Comparison of ENCODE assay signal across 22 cellular contexts in genomic region chr7:156592124-156592884, GRCh38. TPM values are rescaled to one million over a fixed set of nuclear protein-coding genes. Genes with fewer than 3 reads are reported as not detected.
DNase-seq lines count a peak whose midpoint lies in the region; ATAC-seq, FAIRE-seq and TF ChIP-seq lines count a peak whose summit lies in the region.
"Had no signal": no experiment of that assay in that cellular context is flagged by ENCODE, and none has a peak within 500 bp of the region (broad histone marks: within the 10 kb centered on the region; RNA-seq: fewer than 3 reads in every experiment).

No MANE protein-coding gene starts in this region.

- no TSS peak for BruUV-seq in HepG2 (replicated peaks; lab: Mats Ljungman, UMichigan)

- H3K27ac ChIP-seq in HepG2 (ENCODE audit: extremely low read length, insufficient read depth, low read length) (no peak overlapping the region), right lobe of liver (no peak overlapping the region), HEK293 (ENCODE audit: extremely low read depth, low read depth, low read length) (no peak overlapping the region), tibial artery (no peak overlapping the region)
- H3K27ac ChIP-seq: 22Rv1; A549; BLaER1 treated with 17β-estradiol and CSF1 and Interleukin-3, amounts not matched to agents 10 nM and 100 nM; C4-2B had no signal

- no peak for TF ChIP-seq RAD21 in HepG2 (CRISPR knock-in tag; IDR thresholded peaks at IDR 0.05)

- H3K9ac ChIP-seq in HepG2 (ENCODE audit: insufficient read depth, low read depth, low read length), result no peak overlapping the region
- H3K9ac ChIP-seq: BLaER1 treated with 17β-estradiol and CSF1 and Interleukin-3, amounts not matched to agents 10 nM and 100 nM had no signal

- peaks cover 5% of the 10 kb centered on the region for H3K9me3 Mint-ChIP-seq in activated CD4-positive, alpha-beta memory T cell treated with anti-CD3 and anti-CD28 coated beads, Interleukin-2, amount 10 ng/mL, durations not matched to agents 7 days and 5 days

- H3K9me3 ChIP-seq in HepG2 (ENCODE audit: low read length) (peaks cover 20% of the 10 kb centered on the region), right lobe of liver (no peaks in the 10 kb centered on the region), HEK293 (ENCODE audit: control insufficient read depth, insufficient read depth, low read depth, low read length) (no peaks in the 10 kb centered on the region), mucosa of descending colon (peaks cover 6% of the 10 kb centered on the region), tibial artery (peaks cover 0 to 15% (median 5%) of the 10 kb centered on the region in 3 donors)
- H3K9me3 ChIP-seq: A549 had no signal

- WGBS in HepG2 (ENCODE audit: low lambda C conversion rate), result 94% methylated on average over 4 of the region's 4 CpGs
- WGBS in right lobe of liver (ENCODE audit: insufficient coverage, low coverage, low lambda C conversion rate, missing lambda C conversion rate), result 94% methylated on average over 4 of the region's 4 CpGs

- no peaks in the 10 kb centered on the region for H3K79me2 ChIP-seq in HepG2 (ENCODE audit: insufficient read depth, low read length)

- H4K20me1 ChIP-seq in HepG2 (ENCODE audit: insufficient read depth, low read length), result no peaks in the 10 kb centered on the region
- H4K20me1 ChIP-seq: BLaER1 treated with 17β-estradiol and CSF1 and Interleukin-3, amounts not matched to agents 10 nM and 100 nM had no signal

- H3K4me1 ChIP-seq in HepG2 (ENCODE audit: insufficient read depth, low read length), result peaks cover 28% of the 10 kb centered on the region
- H3K4me1 ChIP-seq in right lobe of liver, result peaks cover 0 to 5% (median 0%) of the 10 kb centered on the region in 4 donors
- H3K4me1 ChIP-seq in HEK293 (ENCODE audit: control insufficient read depth, insufficient read depth, low read length), result no peaks in the 10 kb centered on the region
- H3K4me1 ChIP-seq in mucosa of descending colon (ENCODE audit: low read depth), result no peaks in the 10 kb centered on the region
- H3K4me1 ChIP-seq in tibial artery, result no peaks in the 10 kb centered on the region
- H3K4me1 ChIP-seq: A549; BLaER1 treated with 17β-estradiol and CSF1 and Interleukin-3, amounts not matched to agents 10 nM and 100 nM had no signal

- POLR2A ChIA-PET in HepG2 (lab: Yijun Ruan, JAX), result interaction anchor here (1.0 kb wide), 1 partner anchor 23 kb away, joined by 3 read pairs; no protein-coding TSS in a partner anchor
- POLR2A ChIA-PET in HEK293 (lab: Yijun Ruan, JAX), result no interaction called here
- POLR2A ChIA-PET in activated CD4-positive, alpha-beta memory T cell treated with anti-CD3 and anti-CD28 coated beads, Interleukin-2, amount 10 ng/mL, durations not matched to agents 7 days and 5 days (lab: Charles Lee), result no interaction called here

- H3K4me3 ChIP-seq in HepG2 (replicated peaks in 1 of 3; ENCODE audit: insufficient read depth in 1 of 3, low read depth in 2 of 3, low read length in 3 of 3) (no peak overlapping the region), right lobe of liver (no peak overlapping the region), HEK293 (ENCODE audit: low read depth, low read length) (no peak overlapping the region), mucosa of descending colon (no peak overlapping the region), tibial artery (no peak overlapping the region)
- H3K4me3 ChIP-seq: A549; BLaER1 treated with 17β-estradiol and CSF1 and Interleukin-3, amounts not matched to agents 10 nM and 100 nM had no signal

- no peaks in the 10 kb centered on the region for H3K36me3 Mint-ChIP-seq in activated CD4-positive, alpha-beta memory T cell treated with anti-CD3 and anti-CD28 coated beads, Interleukin-2, amount 10 ng/mL, durations not matched to agents 7 days and 5 days (ENCODE audit: low read depth)
- H3K36me3 Mint-ChIP-seq: CD8-positive, alpha-beta T cell had no signal

- no peaks in the 10 kb centered on the region for H3K4me1 Mint-ChIP-seq in activated CD4-positive, alpha-beta memory T cell treated with anti-CD3 and anti-CD28 coated beads, Interleukin-2, amount 10 ng/mL, durations not matched to agents 7 days and 5 days
- H3K4me1 Mint-ChIP-seq: B cell had no signal

- H3K4me2 ChIP-seq in HepG2 (ENCODE audit: low read depth, low read length), result no peak overlapping the region
- H3K4me2 ChIP-seq: A549; BLaER1 treated with 17β-estradiol and CSF1 and Interleukin-3, amounts not matched to agents 10 nM and 100 nM had no signal

- DNase-seq in HepG2 (ENCODE audit: low spot score) (no peak), right lobe of liver (no peak), mucosa of descending colon (no peak), tibial artery (no peak)
- no peak for DNase-seq in activated CD4-positive, alpha-beta memory T cell treated with anti-CD3 and anti-CD28 coated beads, Interleukin-2, amount 10 ng/mL, durations not matched to agents 7 days and 5 days
- DNase-seq: AML-193; Calu3; CD4-positive, alpha-beta T cell; CD8-positive, alpha-beta T cell; DMS79 treated with DMSO at 0.1 percent for 48 hours; GF-D8 had no signal

- H3K36me3 ChIP-seq in HepG2 (replicated peaks in 1 of 2; ENCODE audit: control insufficient read depth in 1 of 2, insufficient read depth in 2 of 2, low read length in 2 of 2) (no peaks in the 10 kb centered on the region), right lobe of liver (no peaks in the 10 kb centered on the region), HEK293 (ENCODE audit: control insufficient read depth in 2 of 2, insufficient read depth in 1 of 2, low read length in 2 of 2) (no peaks in the 10 kb centered on the region), mucosa of descending colon (ENCODE audit: low read depth) (no peaks in the 10 kb centered on the region), tibial artery (peaks cover 0 to 3% (median 0%) of the 10 kb centered on the region in 3 donors)
- H3K36me3 ChIP-seq: BLaER1 treated with 17β-estradiol and CSF1 and Interleukin-3, amounts not matched to agents 10 nM and 100 nM had no signal

- H3K27me3 Mint-ChIP-seq in activated CD4-positive, alpha-beta memory T cell treated with anti-CD3 and anti-CD28 coated beads, Interleukin-2, amount 10 ng/mL, durations not matched to agents 7 days and 5 days, result peaks cover 10% of the 10 kb centered on the region

- no peak for FAIRE-seq in HepG2 (lab: Jason Lieb, UNC)
- FAIRE-seq: A549, D721Med, G401.6, GM12891 had no signal

- H3K27me3 ChIP-seq in HepG2 (ENCODE audit: control insufficient read depth in 1 of 2, insufficient read depth in 2 of 2, low read length in 2 of 2), result no peaks in the 10 kb centered on the region
- no peaks in the 10 kb centered on the region for H3K27me3 ChIP-seq in right lobe of liver
- H3K27me3 ChIP-seq in tibial artery, result no peaks in the 10 kb centered on the region
- H3K27me3 ChIP-seq: BLaER1 treated with 17β-estradiol and CSF1 and Interleukin-3, amounts not matched to agents 10 nM and 100 nM had no signal

- in situ Hi-C loops in HepG2 (cut with HindIII; ENCODE audit: extremely low pct_ligation_motif_present, low pct_unique_long_range_greater_than_20kb), result no loop called here

- no peak overlapping the region for H3K4me3 Mint-ChIP-seq in activated CD4-positive, alpha-beta memory T cell treated with anti-CD3 and anti-CD28 coated beads, Interleukin-2, amount 10 ng/mL, durations not matched to agents 7 days and 5 days
- H3K4me3 Mint-ChIP-seq: B cell; CD4-positive, alpha-beta T cell; CD8-positive, alpha-beta T cell had no signal

- no peak overlapping the region for H2AFZ ChIP-seq in HepG2 (ENCODE audit: low read length)

- no peak for ATAC-seq in HepG2
- no peak for ATAC-seq in right lobe of liver
- peak; percentile 94 for ATAC-seq in mucosa of descending colon
- ATAC-seq in GM18858 (IDR thresholded peaks at IDR 0.05; ENCODE audit: unreplicated experiment), result no peak
- ATAC-seq: A549; CD8-positive, alpha-beta T cell had no signal

- no peak for TF ChIP-seq CTCF in HepG2 (CRISPR knock-in tag; IDR thresholded peaks at IDR 0.05)
- TF ChIP-seq CTCF in right lobe of liver (IDR thresholded peaks at IDR 0.05), result no peak
- no peak for TF ChIP-seq CTCF in HEK293 (tag by site-specific recombination; IDR thresholded peaks at IDR 0.05)
- TF ChIP-seq CTCF in mucosa of descending colon (IDR thresholded peaks at IDR 0.05), result no peak
- no peak for TF ChIP-seq CTCF in tibial artery (IDR thresholded peaks at IDR 0.05)

- CTCF ChIA-PET in HepG2 (lab: Yijun Ruan, JAX; ENCODE audit: low intra/inter-chr PET ratio, low total read pairs) (no interaction called here), HEK293 (lab: Yijun Ruan, JAX) (no interaction called here)
- CTCF ChIA-PET in activated CD4-positive, alpha-beta memory T cell treated with anti-CD3 and anti-CD28 coated beads, Interleukin-2, amount 10 ng/mL, durations not matched to agents 7 days and 5 days (lab: Charles Lee), result no interaction called here

- TF ChIP-seq POLR2A in HepG2 (IDR thresholded peaks at IDR 0.05; ENCODE audit: insufficient read depth in 1 of 2, low read depth in 2 of 2, low read length in 2 of 2), result no peak
- no peak for TF ChIP-seq POLR2A in right lobe of liver (IDR thresholded peaks at IDR 0.05)

- TF ChIP-seq EP300 in HepG2 (IDR thresholded peaks at IDR 0.05; ENCODE audit: low read depth in 2 of 2, low read length in 2 of 2), result no peak
- no peak for TF ChIP-seq EP300 in HepG2 (CRISPR knock-in tag; IDR thresholded peaks at IDR 0.05; ENCODE audit: borderline replicate concordance)

- no peak overlapping the region for H3K27ac Mint-ChIP-seq in activated CD4-positive, alpha-beta memory T cell treated with anti-CD3 and anti-CD28 coated beads, Interleukin-2, amount 10 ng/mL, durations not matched to agents 7 days and 5 days
- H3K27ac Mint-ChIP-seq: B cell; CD4-positive, alpha-beta T cell; CD8-positive, alpha-beta T cell had no signal

- intact Hi-C loops in HepG2 (cut with micrococcal nuclease; ENCODE audit: unreplicated experiment), result no loop called here
- intact Hi-C loops in right lobe of liver (cut with DNase I), result no loop called here
- intact Hi-C loops in mucosa of descending colon (cut with DNase I, micrococcal nuclease), result no loop called here
- intact Hi-C loops in tibial artery (cut with DNase I; ENCODE audit: low total_unique reads), result no loop called here

RNA-seq across cellular contexts. Expression of gene RNF32, which starts 48.3 kb away (rescaled TPM):
- total RNA-seq in HepG2 (2016; rRNA removed; fragmentation: Illumina TruSeq; extraction: Trizol) (not detected in 2 replicates), right lobe of liver (under 1 TPM in 5 of 6 experiments, not detected in 1; 0.23 to 0.84 (median 0.66) TPM), mucosa of descending colon (1 to 10 TPM; 2.0 to 3.7 (median 3.5) TPM)
- total RNA-seq in HepG2 (2016; cell fraction: cytosol; rRNA removed; fragmentation: Illumina TruSeq; extraction: Trizol; ENCODE audit: low read depth), result not detected in 2 replicates
- not detected in 2 replicates for total RNA-seq in HepG2 (2016; cell fraction: insoluble cytoplasmic fraction; rRNA removed; fragmentation: Illumina TruSeq; extraction: Trizol)
- not detected in 2 replicates for total RNA-seq in HepG2 (2016; cell fraction: membrane; rRNA removed; fragmentation: Illumina TruSeq; extraction: Trizol)
- total RNA-seq in HepG2 (2016; cell fraction: nucleus; rRNA removed; fragmentation: Illumina TruSeq; extraction: Trizol), result not detected in 2 replicates
- not detected in 2 replicates for polyA plus RNA-seq in HepG2 (2011; rRNA removed)
- not detected in 2 replicates for polyA plus RNA-seq in HepG2 (2011; cell fraction: cytosol; rRNA removed)
- not detected in 2 replicates for polyA plus RNA-seq in HepG2 (2011; cell fraction: nucleus; rRNA removed)
- polyA plus RNA-seq in HepG2 (2012), result 1.0 and 1.6 TPM in 2 replicates
- not detected in 2 replicates for polyA plus RNA-seq in HepG2 (2016; cell fraction: cytosol; fragmentation: Illumina TruSeq; extraction: Trizol; ENCODE audit: low read depth)
- polyA plus RNA-seq in HepG2 (2016; cell fraction: insoluble cytoplasmic fraction; fragmentation: Illumina TruSeq; extraction: Trizol; ENCODE audit: low read depth), result not detected in 2 replicates
- not detected in 2 replicates for polyA plus RNA-seq in HepG2 (2016; cell fraction: membrane; fragmentation: Illumina TruSeq; extraction: Trizol; ENCODE audit: low read depth)
- not detected in 2 replicates for polyA plus RNA-seq in HepG2 (2016; cell fraction: nucleus; fragmentation: Illumina TruSeq; extraction: Trizol; ENCODE audit: insufficient read depth, low read depth)
- polyA minus RNA-seq in HepG2 (2011; rRNA and poly(A)+ RNA removed; ENCODE audit: low replicate concordance), result not detected in 2 replicates
- polyA minus RNA-seq in HepG2 (2011; cell fraction: cytosol; rRNA and poly(A)+ RNA removed), result not detected in 2 replicates
- polyA minus RNA-seq in HepG2 (2011; cell fraction: nucleus; rRNA and poly(A)+ RNA removed), result not detected in 2 replicates
- 1 to 10 TPM; 3.4 to 4.1 TPM for total RNA-seq in activated CD4-positive, alpha-beta memory T cell treated with anti-CD3 and anti-CD28 coated beads, Interleukin-2, amount 10 ng/mL, durations not matched to agents 7 days and 5 days
- total RNA-seq: A172 had no signal

Comparison
In these comparisons a context has a peak if more than half of its experiments do, and no peak if none do; other contexts are left out.
1. Of the 63 proteins assayed by ChIP-seq in both HepG2 and HEK293: peak only in HepG2: none; only in HEK293: ZNF280D; in both: none; in neither: 62.